8 cellular contexts compared by ENCODE assay signal in genomic region chr4:110193822-110194761, GRCh38. TPM values are rescaled to one million over a fixed set of nuclear protein-coding genes. Genes with fewer than 3 reads are reported as not detected.
DNase-seq lines count a peak whose midpoint lies in the region; ATAC-seq and TF ChIP-seq lines count a peak whose summit lies in the region.

No MANE protein-coding gene starts in this region.

- ATAC-seq in GM18870 (IDR thresholded peaks at IDR 0.05; ENCODE audit: unreplicated experiment) (peak; percentile 94), HG03066 (IDR thresholded peaks at IDR 0.05; ENCODE audit: low read depth, unreplicated experiment) (peak; percentile 64), lung (ENCODE audit: insufficient read depth, low FRiP score) (no peak)

- peak; percentile 90 for DNase-seq in ACHN
- peak; percentile 93 for DNase-seq in NCI-H226
- peak; percentile 68 for DNase-seq in activated CD4-positive, alpha-beta T cell treated with anti-CD3 and anti-CD28 coated beads, Interleukin-2, amount 50 U/mL, for 1 hour
- peak; percentile 81 to 90 for DNase-seq in dermis microvascular lymphatic vessel endothelial cell (ENCODE audit: low read depth in 2 of 2)
- DNase-seq in lung (ENCODE audit: low spot score) = peak; percentile 73
- DNase-seq in stimulated activated CD8-positive, alpha-beta memory T cell treated with anti-CD3 and anti-CD28 coated beads, Interleukin-15, amount 100 ng/mL, for 1 hour (ENCODE audit: low read depth) = peak; percentile 48

- 53 to 57% methylated on average over 8 of the region's 8 CpGs for WGBS in lung, 2 donors

- no peaks in the 10 kb centered on the region for H3K27me3 ChIP-seq in lung (ENCODE audit: control insufficient read depth, insufficient read depth)

- no peak overlapping the region for H3K27ac ChIP-seq in lung (ENCODE audit: low read depth in 1 of 2, low read length in 1 of 2)

- peaks cover 0 to 2% of the 10 kb centered on the region in 2 donors for H3K4me1 ChIP-seq in lung (ENCODE audit: control insufficient read depth in 2 of 2, insufficient read depth in 2 of 2, low read length in 2 of 2)

- H3K4me3 ChIP-seq in lung = no peak overlapping the region

- no peak for TF ChIP-seq CTCF in lung (IDR thresholded peaks at IDR 0.05; ENCODE audit: control extremely low read depth, extremely low read depth)

- no peaks in the 10 kb centered on the region for H3K9me3 ChIP-seq in lung (ENCODE audit: control insufficient read depth in 2 of 2, insufficient read depth in 1 of 2, low read length in 1 of 2)

- H3K36me3 ChIP-seq in lung (ENCODE audit: control insufficient read depth in 2 of 2, insufficient read depth in 2 of 2, low read length in 2 of 2) = no peaks in the 10 kb centered on the region

- in situ Hi-C loops in ACHN (cut with HindIII; ENCODE audit: low pct_ligation_motif_present, low pct_unique_long_range_greater_than_20kb, low sequenced_read_pairs) = no loop called here

RNA-seq across cellular contexts. Expression of gene ELOVL6, which starts 4.3 kb away (rescaled TPM):
- total RNA-seq in dermis microvascular lymphatic vessel endothelial cell (1.1 and 3.5 TPM in 2 replicates), lung (10 to 100 TPM in 1 of 2 donors, 1 to 10 TPM in 1; 8.0 to 17.4 TPM)
- 10 to 100 TPM in 1 of 2 donors, 1 to 10 TPM in 1; 5.5 to 21.1 TPM for polyA plus RNA-seq in lung
